2 cellular contexts compared by ENCODE assay signal in the genomic region with DNA sequence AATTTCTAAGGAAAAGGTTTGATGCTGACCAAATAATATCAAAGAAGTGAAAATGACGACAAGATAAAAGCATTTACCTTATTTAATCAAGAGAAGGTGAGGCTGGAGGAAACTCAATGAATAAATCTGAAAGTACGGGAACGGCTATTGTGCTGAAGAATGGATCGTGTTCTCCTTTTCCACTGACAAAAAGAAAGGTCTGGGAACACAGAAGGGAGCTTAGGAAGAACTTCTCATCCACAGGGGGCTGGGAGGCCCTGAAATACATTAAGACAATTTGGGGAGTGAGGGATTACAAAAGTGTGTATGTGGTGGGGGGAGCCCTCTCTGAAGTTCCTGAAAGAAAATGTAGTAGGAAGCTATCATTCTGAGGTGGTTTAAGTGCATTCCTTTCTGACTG.
TF ChIP-seq lines count a peak whose summit lies in the region.

No MANE protein-coding gene starts in this region.

TF ChIP-seq in GM23338, 12 proteins besides CTCF, POLR2A, EP300 and RAD21:
- TF ChIP-seq, protein P1, sequence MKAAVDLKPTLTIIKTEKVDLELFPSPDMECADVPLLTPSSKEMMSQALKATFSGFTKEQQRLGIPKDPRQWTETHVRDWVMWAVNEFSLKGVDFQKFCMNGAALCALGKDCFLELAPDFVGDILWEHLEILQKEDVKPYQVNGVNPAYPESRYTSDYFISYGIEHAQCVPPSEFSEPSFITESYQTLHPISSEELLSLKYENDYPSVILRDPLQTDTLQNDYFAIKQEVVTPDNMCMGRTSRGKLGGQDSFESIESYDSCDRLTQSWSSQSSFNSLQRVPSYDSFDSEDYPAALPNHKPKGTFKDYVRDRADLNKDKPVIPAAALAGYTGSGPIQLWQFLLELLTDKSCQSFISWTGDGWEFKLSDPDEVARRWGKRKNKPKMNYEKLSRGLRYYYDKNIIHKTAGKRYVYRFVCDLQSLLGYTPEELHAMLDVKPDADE (IDR thresholded peaks at IDR 0.05): no peak
- no peak for TF ChIP-seq ZNF331 (CRISPR knock-in tag; IDR thresholded peaks at IDR 0.05; ENCODE audit: low read depth)
- TF ChIP-seq ZNF114 (CRISPR knock-in tag; IDR thresholded peaks at IDR 0.05): no peak
- TF ChIP-seq EZH2phosphoT487 (IDR thresholded peaks at IDR 0.05; ENCODE audit: unreplicated experiment): no peak
- TF ChIP-seq STAT1 (IDR thresholded peaks at IDR 0.05; ENCODE audit: unreplicated experiment): no peak
- TF ChIP-seq EZH2 (IDR thresholded peaks at IDR 0.05; ENCODE audit: low read depth, unreplicated experiment): no peak
- TF ChIP-seq, protein P2, sequence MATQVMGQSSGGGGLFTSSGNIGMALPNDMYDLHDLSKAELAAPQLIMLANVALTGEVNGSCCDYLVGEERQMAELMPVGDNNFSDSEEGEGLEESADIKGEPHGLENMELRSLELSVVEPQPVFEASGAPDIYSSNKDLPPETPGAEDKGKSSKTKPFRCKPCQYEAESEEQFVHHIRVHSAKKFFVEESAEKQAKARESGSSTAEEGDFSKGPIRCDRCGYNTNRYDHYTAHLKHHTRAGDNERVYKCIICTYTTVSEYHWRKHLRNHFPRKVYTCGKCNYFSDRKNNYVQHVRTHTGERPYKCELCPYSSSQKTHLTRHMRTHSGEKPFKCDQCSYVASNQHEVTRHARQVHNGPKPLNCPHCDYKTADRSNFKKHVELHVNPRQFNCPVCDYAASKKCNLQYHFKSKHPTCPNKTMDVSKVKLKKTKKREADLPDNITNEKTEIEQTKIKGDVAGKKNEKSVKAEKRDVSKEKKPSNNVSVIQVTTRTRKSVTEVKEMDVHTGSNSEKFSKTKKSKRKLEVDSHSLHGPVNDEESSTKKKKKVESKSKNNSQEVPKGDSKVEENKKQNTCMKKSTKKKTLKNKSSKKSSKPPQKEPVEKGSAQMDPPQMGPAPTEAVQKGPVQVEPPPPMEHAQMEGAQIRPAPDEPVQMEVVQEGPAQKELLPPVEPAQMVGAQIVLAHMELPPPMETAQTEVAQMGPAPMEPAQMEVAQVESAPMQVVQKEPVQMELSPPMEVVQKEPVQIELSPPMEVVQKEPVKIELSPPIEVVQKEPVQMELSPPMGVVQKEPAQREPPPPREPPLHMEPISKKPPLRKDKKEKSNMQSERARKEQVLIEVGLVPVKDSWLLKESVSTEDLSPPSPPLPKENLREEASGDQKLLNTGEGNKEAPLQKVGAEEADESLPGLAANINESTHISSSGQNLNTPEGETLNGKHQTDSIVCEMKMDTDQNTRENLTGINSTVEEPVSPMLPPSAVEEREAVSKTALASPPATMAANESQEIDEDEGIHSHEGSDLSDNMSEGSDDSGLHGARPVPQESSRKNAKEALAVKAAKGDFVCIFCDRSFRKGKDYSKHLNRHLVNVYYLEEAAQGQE (IDR thresholded peaks at IDR 0.05; ENCODE audit: unreplicated experiment): no peak
- TF ChIP-seq NANOG (IDR thresholded peaks at IDR 0.05; ENCODE audit: borderline replicate concordance): no peak

TF ChIP-seq in H1, 55 proteins besides CTCF, POLR2A, EP300 and RAD21:
- TF ChIP-seq, protein P3, sequence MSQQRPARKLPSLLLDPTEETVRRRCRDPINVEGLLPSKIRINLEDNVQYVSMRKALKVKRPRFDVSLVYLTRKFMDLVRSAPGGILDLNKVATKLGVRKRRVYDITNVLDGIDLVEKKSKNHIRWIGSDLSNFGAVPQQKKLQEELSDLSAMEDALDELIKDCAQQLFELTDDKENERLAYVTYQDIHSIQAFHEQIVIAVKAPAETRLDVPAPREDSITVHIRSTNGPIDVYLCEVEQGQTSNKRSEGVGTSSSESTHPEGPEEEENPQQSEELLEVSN (IDR thresholded peaks at IDR 0.05): no peak
- no peak for TF ChIP-seq PHF8 (conservative IDR thresholded peaks at IDR 0.05; ENCODE audit: low read depth, low read length)
- TF ChIP-seq TAF7 (optimal IDR thresholded peaks at IDR 0.05; ENCODE audit: borderline replicate concordance, low read depth, low read length): no peak
- no peak for TF ChIP-seq MAFK (IDR thresholded peaks at IDR 0.05; ENCODE audit: low read depth, low read length)
- TF ChIP-seq, protein P4, sequence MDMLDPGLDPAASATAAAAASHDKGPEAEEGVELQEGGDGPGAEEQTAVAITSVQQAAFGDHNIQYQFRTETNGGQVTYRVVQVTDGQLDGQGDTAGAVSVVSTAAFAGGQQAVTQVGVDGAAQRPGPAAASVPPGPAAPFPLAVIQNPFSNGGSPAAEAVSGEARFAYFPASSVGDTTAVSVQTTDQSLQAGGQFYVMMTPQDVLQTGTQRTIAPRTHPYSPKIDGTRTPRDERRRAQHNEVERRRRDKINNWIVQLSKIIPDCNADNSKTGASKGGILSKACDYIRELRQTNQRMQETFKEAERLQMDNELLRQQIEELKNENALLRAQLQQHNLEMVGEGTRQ (IDR thresholded peaks at IDR 0.05; ENCODE audit: low read length): no peak
- TF ChIP-seq ASH2L (IDR thresholded peaks at IDR 0.05; ENCODE audit: low read length): no peak
- TF ChIP-seq KDM5A (IDR thresholded peaks at IDR 0.05; ENCODE audit: low read length): no peak
- TF ChIP-seq SIN3A (conservative IDR thresholded peaks at IDR 0.05 in 1 of 2, IDR thresholded peaks at IDR 0.05 in 1 of 2; ENCODE audit: low read depth in 1 of 2, low read length in 2 of 2): no peak
- TF ChIP-seq, protein P5, sequence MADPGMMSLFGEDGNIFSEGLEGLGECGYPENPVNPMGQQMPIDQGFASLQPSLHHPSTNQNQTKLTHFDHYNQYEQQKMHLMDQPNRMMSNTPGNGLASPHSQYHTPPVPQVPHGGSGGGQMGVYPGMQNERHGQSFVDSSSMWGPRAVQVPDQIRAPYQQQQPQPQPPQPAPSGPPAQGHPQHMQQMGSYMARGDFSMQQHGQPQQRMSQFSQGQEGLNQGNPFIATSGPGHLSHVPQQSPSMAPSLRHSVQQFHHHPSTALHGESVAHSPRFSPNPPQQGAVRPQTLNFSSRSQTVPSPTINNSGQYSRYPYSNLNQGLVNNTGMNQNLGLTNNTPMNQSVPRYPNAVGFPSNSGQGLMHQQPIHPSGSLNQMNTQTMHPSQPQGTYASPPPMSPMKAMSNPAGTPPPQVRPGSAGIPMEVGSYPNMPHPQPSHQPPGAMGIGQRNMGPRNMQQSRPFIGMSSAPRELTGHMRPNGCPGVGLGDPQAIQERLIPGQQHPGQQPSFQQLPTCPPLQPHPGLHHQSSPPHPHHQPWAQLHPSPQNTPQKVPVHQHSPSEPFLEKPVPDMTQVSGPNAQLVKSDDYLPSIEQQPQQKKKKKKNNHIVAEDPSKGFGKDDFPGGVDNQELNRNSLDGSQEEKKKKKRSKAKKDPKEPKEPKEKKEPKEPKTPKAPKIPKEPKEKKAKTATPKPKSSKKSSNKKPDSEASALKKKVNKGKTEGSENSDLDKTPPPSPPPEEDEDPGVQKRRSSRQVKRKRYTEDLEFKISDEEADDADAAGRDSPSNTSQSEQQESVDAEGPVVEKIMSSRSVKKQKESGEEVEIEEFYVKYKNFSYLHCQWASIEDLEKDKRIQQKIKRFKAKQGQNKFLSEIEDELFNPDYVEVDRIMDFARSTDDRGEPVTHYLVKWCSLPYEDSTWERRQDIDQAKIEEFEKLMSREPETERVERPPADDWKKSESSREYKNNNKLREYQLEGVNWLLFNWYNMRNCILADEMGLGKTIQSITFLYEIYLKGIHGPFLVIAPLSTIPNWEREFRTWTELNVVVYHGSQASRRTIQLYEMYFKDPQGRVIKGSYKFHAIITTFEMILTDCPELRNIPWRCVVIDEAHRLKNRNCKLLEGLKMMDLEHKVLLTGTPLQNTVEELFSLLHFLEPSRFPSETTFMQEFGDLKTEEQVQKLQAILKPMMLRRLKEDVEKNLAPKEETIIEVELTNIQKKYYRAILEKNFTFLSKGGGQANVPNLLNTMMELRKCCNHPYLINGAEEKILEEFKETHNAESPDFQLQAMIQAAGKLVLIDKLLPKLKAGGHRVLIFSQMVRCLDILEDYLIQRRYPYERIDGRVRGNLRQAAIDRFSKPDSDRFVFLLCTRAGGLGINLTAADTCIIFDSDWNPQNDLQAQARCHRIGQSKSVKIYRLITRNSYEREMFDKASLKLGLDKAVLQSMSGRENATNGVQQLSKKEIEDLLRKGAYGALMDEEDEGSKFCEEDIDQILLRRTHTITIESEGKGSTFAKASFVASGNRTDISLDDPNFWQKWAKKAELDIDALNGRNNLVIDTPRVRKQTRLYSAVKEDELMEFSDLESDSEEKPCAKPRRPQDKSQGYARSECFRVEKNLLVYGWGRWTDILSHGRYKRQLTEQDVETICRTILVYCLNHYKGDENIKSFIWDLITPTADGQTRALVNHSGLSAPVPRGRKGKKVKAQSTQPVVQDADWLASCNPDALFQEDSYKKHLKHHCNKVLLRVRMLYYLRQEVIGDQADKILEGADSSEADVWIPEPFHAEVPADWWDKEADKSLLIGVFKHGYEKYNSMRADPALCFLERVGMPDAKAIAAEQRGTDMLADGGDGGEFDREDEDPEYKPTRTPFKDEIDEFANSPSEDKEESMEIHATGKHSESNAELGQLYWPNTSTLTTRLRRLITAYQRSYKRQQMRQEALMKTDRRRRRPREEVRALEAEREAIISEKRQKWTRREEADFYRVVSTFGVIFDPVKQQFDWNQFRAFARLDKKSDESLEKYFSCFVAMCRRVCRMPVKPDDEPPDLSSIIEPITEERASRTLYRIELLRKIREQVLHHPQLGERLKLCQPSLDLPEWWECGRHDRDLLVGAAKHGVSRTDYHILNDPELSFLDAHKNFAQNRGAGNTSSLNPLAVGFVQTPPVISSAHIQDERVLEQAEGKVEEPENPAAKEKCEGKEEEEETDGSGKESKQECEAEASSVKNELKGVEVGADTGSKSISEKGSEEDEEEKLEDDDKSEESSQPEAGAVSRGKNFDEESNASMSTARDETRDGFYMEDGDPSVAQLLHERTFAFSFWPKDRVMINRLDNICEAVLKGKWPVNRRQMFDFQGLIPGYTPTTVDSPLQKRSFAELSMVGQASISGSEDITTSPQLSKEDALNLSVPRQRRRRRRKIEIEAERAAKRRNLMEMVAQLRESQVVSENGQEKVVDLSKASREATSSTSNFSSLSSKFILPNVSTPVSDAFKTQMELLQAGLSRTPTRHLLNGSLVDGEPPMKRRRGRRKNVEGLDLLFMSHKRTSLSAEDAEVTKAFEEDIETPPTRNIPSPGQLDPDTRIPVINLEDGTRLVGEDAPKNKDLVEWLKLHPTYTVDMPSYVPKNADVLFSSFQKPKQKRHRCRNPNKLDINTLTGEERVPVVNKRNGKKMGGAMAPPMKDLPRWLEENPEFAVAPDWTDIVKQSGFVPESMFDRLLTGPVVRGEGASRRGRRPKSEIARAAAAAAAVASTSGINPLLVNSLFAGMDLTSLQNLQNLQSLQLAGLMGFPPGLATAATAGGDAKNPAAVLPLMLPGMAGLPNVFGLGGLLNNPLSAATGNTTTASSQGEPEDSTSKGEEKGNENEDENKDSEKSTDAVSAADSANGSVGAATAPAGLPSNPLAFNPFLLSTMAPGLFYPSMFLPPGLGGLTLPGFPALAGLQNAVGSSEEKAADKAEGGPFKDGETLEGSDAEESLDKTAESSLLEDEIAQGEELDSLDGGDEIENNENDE (IDR thresholded peaks at IDR 0.05; ENCODE audit: insufficient replicate concordance, low read length): no peak
- no peak for TF ChIP-seq CBX5 (IDR thresholded peaks at IDR 0.05; ENCODE audit: low read depth, low read length)
- no peak for TF ChIP-seq POU5F1 (IDR thresholded peaks at IDR 0.05; ENCODE audit: low read depth, low read length)
- TF ChIP-seq, protein P6, sequence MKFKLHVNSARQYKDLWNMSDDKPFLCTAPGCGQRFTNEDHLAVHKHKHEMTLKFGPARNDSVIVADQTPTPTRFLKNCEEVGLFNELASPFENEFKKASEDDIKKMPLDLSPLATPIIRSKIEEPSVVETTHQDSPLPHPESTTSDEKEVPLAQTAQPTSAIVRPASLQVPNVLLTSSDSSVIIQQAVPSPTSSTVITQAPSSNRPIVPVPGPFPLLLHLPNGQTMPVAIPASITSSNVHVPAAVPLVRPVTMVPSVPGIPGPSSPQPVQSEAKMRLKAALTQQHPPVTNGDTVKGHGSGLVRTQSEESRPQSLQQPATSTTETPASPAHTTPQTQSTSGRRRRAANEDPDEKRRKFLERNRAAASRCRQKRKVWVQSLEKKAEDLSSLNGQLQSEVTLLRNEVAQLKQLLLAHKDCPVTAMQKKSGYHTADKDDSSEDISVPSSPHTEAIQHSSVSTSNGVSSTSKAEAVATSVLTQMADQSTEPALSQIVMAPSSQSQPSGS (IDR thresholded peaks at IDR 0.05; ENCODE audit: low read length): no peak
- no peak for TF ChIP-seq NANOG (IDR thresholded peaks at IDR 0.05; ENCODE audit: insufficient read depth, low read depth, low read length, poor library complexity, severe bottlenecking)
- TF ChIP-seq BRCA1 (IDR thresholded peaks at IDR 0.05; ENCODE audit: low read depth, low read length): no peak
- no peak for TF ChIP-seq SAP30 (IDR thresholded peaks at IDR 0.05; ENCODE audit: insufficient read depth, insufficient replicate concordance, low read length)
- TF ChIP-seq CREB1 (IDR thresholded peaks at IDR 0.05): no peak
- no peak for TF ChIP-seq NRF1 (IDR thresholded peaks at IDR 0.05; ENCODE audit: low read depth, low read length)
- TF ChIP-seq HDAC2 (IDR thresholded peaks at IDR 0.05; ENCODE audit: borderline replicate concordance in 1 of 2, low read depth in 2 of 2, low read length in 2 of 2): no peak
- TF ChIP-seq TBP (IDR thresholded peaks at IDR 0.05; ENCODE audit: low read depth, low read length): no peak
- no peak for TF ChIP-seq POLR2AphosphoS5 (IDR thresholded peaks at IDR 0.05; ENCODE audit: low read depth, low read length)
